Comparison of ENCODE assay signal across 8 cellular contexts in genomic region chr5:149730620-149731331, GRCh38. TPM values are rescaled to one million over a fixed set of nuclear protein-coding genes. Genes with fewer than 3 reads are reported as not detected.
A peak's percentile ranks its signal among the peaks of the same experiment; 100 is the strongest.
DNase-seq lines count a peak whose midpoint lies in the region; ATAC-seq and TF ChIP-seq lines count a peak whose summit lies in the region.

No MANE protein-coding gene starts in this region.

- H3K9ac ChIP-seq in mucosa of stomach (ENCODE audit: low read length) = peak overlapping the region; percentile 81

- H3K36me3 ChIP-seq in mucosa of stomach (ENCODE audit: control insufficient read depth, insufficient read depth, low read length) = no peaks in the 10 kb centered on the region

- H3K4me3 ChIP-seq in NB4 (ENCODE audit: low read depth, low read length) = peak overlapping the region; percentile 71
- peak overlapping the region; percentile 78 for H3K4me3 ChIP-seq in epithelial cell of esophagus (ENCODE audit: low read length)
- peak overlapping the region; percentile 76 for H3K4me3 ChIP-seq in mucosa of stomach (ENCODE audit: low read length)

- peaks cover 29% of the 10 kb centered on the region for H3K27me3 Mint-ChIP-seq in HFFc6 (ENCODE audit: insufficient read depth)
- H3K27me3 Mint-ChIP-seq in activated CD8-positive, alpha-beta memory T cell treated with anti-CD3 and anti-CD28 coated beads, Interleukin-2, amount 10 ng/mL, durations not matched to agents 7 days and 5 days = peaks cover 6% of the 10 kb centered on the region

- CTCF ChIA-PET in activated CD8-positive, alpha-beta memory T cell treated with anti-CD3 and anti-CD28 coated beads, Interleukin-2, amount 10 ng/mL, durations not matched to agents 7 days and 5 days (lab: Charles Lee) = interaction anchor here (0.6 to 1.3 kb wide), 6 partner anchors 9 to 318 kb away, joined by 3 to 4 read pairs (median 3); no protein-coding TSS in a partner anchor

- no peak for TF ChIP-seq CTCF in HFFc6 (IDR thresholded peaks at IDR 0.05)
- TF ChIP-seq CTCF in NB4 (IDR thresholded peaks at IDR 0.05; ENCODE audit: low read depth, low read length) = peak; percentile 15
- no peak for TF ChIP-seq CTCF in epithelial cell of esophagus (IDR thresholded peaks at IDR 0.05; ENCODE audit: insufficient read depth, low read depth, low read length, missing control alignments)

- peak overlapping the region; percentile 82 for H3K4me3 Mint-ChIP-seq in HFFc6
- H3K4me3 Mint-ChIP-seq in activated CD8-positive, alpha-beta memory T cell treated with anti-CD3 and anti-CD28 coated beads, Interleukin-2, amount 10 ng/mL, durations not matched to agents 7 days and 5 days = peak overlapping the region; percentile 76

- peaks cover 28% of the 10 kb centered on the region for H3K4me1 ChIP-seq in mucosa of stomach (ENCODE audit: control insufficient read depth, insufficient read depth, low read length)

- ATAC-seq in activated CD8-positive, alpha-beta memory T cell treated with anti-CD3 and anti-CD28 coated beads, Interleukin-2, amount 10 ng/mL, durations not matched to agents 7 days and 5 days = peak; percentile 53

- TF ChIP-seq POLR2A in NB4 (IDR thresholded peaks at IDR 0.05; ENCODE audit: extremely low read depth, insufficient read length) = no peak

- DNase-seq in NCI-H2171 treated with DMSO at 0.1 percent for 48 hours (lab: John Stamatoyannopoulos, UW) (peak; percentile 5), NCI-H2171 (lab: John Stamatoyannopoulos, UW) (no peak), HFFc6 (no peak), NB4 (ENCODE audit: low read depth) (peak; percentile 90), epithelial cell of esophagus (ENCODE audit: low read depth) (peak; percentile 36)
- peak; percentile 77 for DNase-seq in activated CD8-positive, alpha-beta memory T cell treated with anti-CD3 and anti-CD28 coated beads, Interleukin-2, amount 10 ng/mL, durations not matched to agents 7 days and 5 days
- DNase-seq in stimulated activated CD8-positive, alpha-beta memory T cell treated with anti-CD3 and anti-CD28 coated beads, Interleukin-7, amount 100 ng/mL, for 4 hours (ENCODE audit: low read depth in 2 of 2) = peak; percentile 45 to 62

- H3K36me3 Mint-ChIP-seq in HFFc6 (ENCODE audit: low read depth) = no peaks in the 10 kb centered on the region
- H3K36me3 Mint-ChIP-seq in activated CD8-positive, alpha-beta memory T cell treated with anti-CD3 and anti-CD28 coated beads, Interleukin-2, amount 10 ng/mL, durations not matched to agents 7 days and 5 days = no peaks in the 10 kb centered on the region

- no peak overlapping the region for H3K27ac Mint-ChIP-seq in HFFc6
- peak overlapping the region; percentile 74 for H3K27ac Mint-ChIP-seq in activated CD8-positive, alpha-beta memory T cell treated with anti-CD3 and anti-CD28 coated beads, Interleukin-2, amount 10 ng/mL, durations not matched to agents 7 days and 5 days

- H3K27me3 ChIP-seq in mucosa of stomach (ENCODE audit: control insufficient read depth, insufficient read depth, low read length) = no peaks in the 10 kb centered on the region

- H3K9me3 Mint-ChIP-seq in HFFc6 = no peaks in the 10 kb centered on the region
- H3K9me3 Mint-ChIP-seq in activated CD8-positive, alpha-beta memory T cell treated with anti-CD3 and anti-CD28 coated beads, Interleukin-2, amount 10 ng/mL, durations not matched to agents 7 days and 5 days (ENCODE audit: low read depth) = no peaks in the 10 kb centered on the region

- no peaks in the 10 kb centered on the region for H3K9me3 ChIP-seq in mucosa of stomach (ENCODE audit: control insufficient read depth, low read length)

- H3K4me1 Mint-ChIP-seq in HFFc6 (ENCODE audit: low read depth) = no peaks in the 10 kb centered on the region
- peaks cover 6% of the 10 kb centered on the region for H3K4me1 Mint-ChIP-seq in activated CD8-positive, alpha-beta memory T cell treated with anti-CD3 and anti-CD28 coated beads, Interleukin-2, amount 10 ng/mL, durations not matched to agents 7 days and 5 days

RNA-seq across cellular contexts. Expression of gene PPARGC1B, which starts 0.7 kb away (rescaled TPM):
- under 1 TPM; 0.05 to 0.28 (median 0.09) TPM for total RNA-seq in HFFc6 (2021; fragmentation: NEBNext Ultra II Directional; extraction: Animal tissue kit (Norgen Biotek cat#: 25700))
- 1 to 10 TPM; 6.0 to 7.2 TPM for total RNA-seq in activated CD8-positive, alpha-beta memory T cell treated with anti-CD3 and anti-CD28 coated beads, Interleukin-2, amount 10 ng/mL, durations not matched to agents 7 days and 5 days

Comparison
In these comparisons a context has a peak if more than half of its experiments do, and no peak if none do; other contexts are left out.
1. DNase-seq: peak in NCI-H2171 treated with DMSO at 0.1 percent for 48 hours (single experiment), NB4 (single experiment), activated CD8-positive, alpha-beta memory T cell treated with anti-CD3 and anti-CD28 coated beads, Interleukin-2, amount 10 ng/mL, durations not matched to agents 7 days and 5 days (single experiment), epithelial cell of esophagus (single experiment) and stimulated activated CD8-positive, alpha-beta memory T cell treated with anti-CD3 and anti-CD28 coated beads, Interleukin-7, amount 100 ng/mL, for 4 hours (2 of 2); none in NCI-H2171 (single experiment) and HFFc6 (single experiment).
2. RNA of gene PPARGC1B, which starts 0.7 kb away (total RNA-seq): 6.0 to 7.2 TPM in activated CD8-positive, alpha-beta memory T cell treated with anti-CD3 and anti-CD28 coated beads, Interleukin-2, amount 10 ng/mL, durations not matched to agents 7 days and 5 days; 0.05 to 0.28 TPM in HFFc6; every median in the first group is over 4 times any median in the second.
3. Peak in every context shown above with its lines, with median percentiles within 50 percentile points of each other: H3K4me3 ChIP-seq.